In the genomic region with DNA sequence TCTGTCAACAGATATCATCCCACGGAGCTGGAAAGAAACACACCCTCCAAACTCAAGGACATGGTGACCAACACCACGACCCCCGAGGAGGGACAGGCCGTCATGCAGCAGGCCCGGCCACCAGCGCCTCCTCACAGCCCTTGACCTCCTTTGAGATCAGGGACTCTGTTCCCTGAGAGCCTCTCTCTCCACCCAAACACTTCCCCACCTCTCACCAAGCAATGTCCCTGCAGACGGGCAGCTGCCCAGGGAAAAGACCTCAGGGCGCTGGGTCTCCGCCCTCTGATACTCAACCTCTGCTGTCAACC, we compare ENCODE assay signal across 14 cellular contexts. TPM values are rescaled to one million over a fixed set of nuclear protein-coding genes. Genes with fewer than 3 reads are reported as not detected.
DNase-seq lines count a peak whose midpoint lies in the region; TF ChIP-seq lines count a peak whose summit lies in the region.
"Had no signal": no experiment of that assay in that cellular context is flagged by ENCODE, and none has a peak within 500 bp of the region (broad histone marks: within the 10 kb centered on the region; RNA-seq: fewer than 3 reads in every experiment).

No MANE protein-coding gene starts in this region.

- WGBS in liver: 77% methylated on average over 9 of the region's 9 CpGs

- H3K4me3 Mint-ChIP-seq in activated CD4-positive, alpha-beta memory T cell treated with anti-CD3 and anti-CD28 coated beads for 36 hours: peak overlapping the region; percentile 23

- no peak for TF ChIP-seq POLR2A in vagina (IDR thresholded peaks at IDR 0.05)

- DNase-seq in left ventricle myocardium inferior (no peak), right atrium auricular region (ENCODE audit: low spot score) (no peak), vagina (ENCODE audit: extremely low spot score in 2 of 2) (no peak), H7 (no peak), SHP77 (lab: John Stamatoyannopoulos, UW) (no peak), iPS-NIHi11 (ENCODE audit: low spot score) (no peak)
- no peak for DNase-seq in activated CD4-positive, alpha-beta memory T cell treated with anti-CD3 and anti-CD28 coated beads for 36 hours
- DNase-seq: amygdala; effector CD4-positive, alpha-beta T cell; heart left ventricle; Karpas-422; retina had no signal

- TF ChIP-seq RAD21 in liver (IDR thresholded peaks at IDR 0.05): no peak

- CTCF ChIA-PET in activated CD4-positive, alpha-beta memory T cell treated with anti-CD3 and anti-CD28 coated beads for 36 hours (lab: Charles Lee): no interaction called here

- H3K27me3 Mint-ChIP-seq in activated CD4-positive, alpha-beta memory T cell treated with anti-CD3 and anti-CD28 coated beads for 36 hours: no peaks in the 10 kb centered on the region
- H3K27me3 Mint-ChIP-seq: memory B cell had no signal

- POLR2A ChIA-PET in activated CD4-positive, alpha-beta memory T cell treated with anti-CD3 and anti-CD28 coated beads for 36 hours (lab: Charles Lee): no interaction called here

- peaks cover 32% of the 10 kb centered on the region for H3K4me1 ChIP-seq in left ventricle myocardium inferior
- H3K4me1 ChIP-seq in right atrium auricular region: peaks cover 0 to 8% of the 10 kb centered on the region in 2 donors
- H3K4me1 ChIP-seq in liver (ENCODE audit: control insufficient read depth in 4 of 4, insufficient read depth in 4 of 4, low read length in 3 of 4): peaks cover 7 to 58% (median 42%) of the 10 kb centered on the region in 4 donors
- H3K4me1 ChIP-seq in vagina: peaks cover 11% of the 10 kb centered on the region

- no peaks in the 10 kb centered on the region for H3K9me3 ChIP-seq in left ventricle myocardium inferior (replicated peaks)
- H3K9me3 ChIP-seq in right atrium auricular region: no peaks in the 10 kb centered on the region
- H3K9me3 ChIP-seq in liver (ENCODE audit: control insufficient read depth in 4 of 4, low read length in 3 of 4): no peaks in the 10 kb centered on the region
- H3K9me3 ChIP-seq in vagina: no peaks in the 10 kb centered on the region
- H3K9me3 ChIP-seq: heart left ventricle had no signal

- H3K4me3 ChIP-seq in left ventricle myocardium inferior (peak overlapping the region; percentile 55), right atrium auricular region (no peak overlapping the region), liver (ENCODE audit: low read depth in 1 of 3, low read length in 3 of 3) (peak overlapping the region in 2 of 3 donors; percentile 48 to 61), vagina (peak overlapping the region; percentile 32 to 40), H7 (ENCODE audit: insufficient read depth, low read depth, low read length) (no peak overlapping the region)

- intact Hi-C loops in left ventricle myocardium inferior (cut with micrococcal nuclease) (no loop called here), vagina (cut with DNase I) (no loop called here)
- intact Hi-C loops in activated CD4-positive, alpha-beta memory T cell treated with anti-CD3 and anti-CD28 coated beads for 36 hours (cut with micrococcal nuclease): no loop called here

- no peak overlapping the region for H3K27ac Mint-ChIP-seq in activated CD4-positive, alpha-beta memory T cell treated with anti-CD3 and anti-CD28 coated beads for 36 hours
- H3K27ac Mint-ChIP-seq: memory B cell had no signal

- TF ChIP-seq CTCF in left ventricle myocardium inferior (IDR thresholded peaks at IDR 0.05; ENCODE audit: borderline replicate concordance) (no peak), right atrium auricular region (IDR thresholded peaks at IDR 0.05) (no peak), liver (IDR thresholded peaks at IDR 0.05; ENCODE audit: low read depth, low read length, missing input control) (no peak), vagina (IDR thresholded peaks at IDR 0.05) (no peak)

- H3K27ac ChIP-seq in left ventricle myocardium inferior (replicated peaks) (peak overlapping the region; percentile 69), right atrium auricular region (peak overlapping the region in 1 of 2 donors; percentile 46), liver (ENCODE audit: low read depth in 1 of 2, low read length in 2 of 2) (peak overlapping the region; percentile 76 to 93), vagina (no peak overlapping the region)

- H3K27me3 ChIP-seq in left ventricle myocardium inferior (ENCODE audit: low read depth) (no peaks in the 10 kb centered on the region), right atrium auricular region (no peaks in the 10 kb centered on the region), liver (ENCODE audit: control insufficient read depth in 4 of 4, insufficient read depth in 4 of 4, low read length in 3 of 4) (no peaks in the 10 kb centered on the region), vagina (no peaks in the 10 kb centered on the region), H7 (ENCODE audit: control insufficient read depth, insufficient read depth, low read length) (no peaks in the 10 kb centered on the region)
- H3K27me3 ChIP-seq: heart left ventricle had no signal

- H3K36me3 ChIP-seq in left ventricle myocardium inferior (no peaks in the 10 kb centered on the region), right atrium auricular region (no peaks in the 10 kb centered on the region), liver (ENCODE audit: control insufficient read depth in 4 of 4, insufficient read depth in 3 of 4, low read depth in 1 of 4, low read length in 3 of 4) (no peaks in the 10 kb centered on the region), vagina (no peaks in the 10 kb centered on the region), H7 (replicated peaks; ENCODE audit: control insufficient read depth, insufficient read depth, low read length) (no peaks in the 10 kb centered on the region)
- H3K36me3 ChIP-seq: heart left ventricle had no signal

- H3K9ac ChIP-seq in liver (ENCODE audit: low read depth in 1 of 2, low read length in 2 of 2): no peak overlapping the region

- H3K9me3 Mint-ChIP-seq in activated CD4-positive, alpha-beta memory T cell treated with anti-CD3 and anti-CD28 coated beads for 36 hours: no peaks in the 10 kb centered on the region
- H3K9me3 Mint-ChIP-seq: memory B cell had no signal

- H3K36me3 Mint-ChIP-seq in activated CD4-positive, alpha-beta memory T cell treated with anti-CD3 and anti-CD28 coated beads for 36 hours: no peaks in the 10 kb centered on the region
- H3K36me3 Mint-ChIP-seq: memory B cell had no signal

- peaks cover 19% of the 10 kb centered on the region for H3K4me1 Mint-ChIP-seq in activated CD4-positive, alpha-beta memory T cell treated with anti-CD3 and anti-CD28 coated beads for 36 hours (ENCODE audit: low read depth)

TF ChIP-seq in liver, 16 proteins besides CTCF, POLR2A, EP300 and RAD21 (continues in another document):
- TF ChIP-seq TAF1 (conservative IDR thresholded peaks at IDR 0.05) (no peak), ATF3 (IDR thresholded peaks at IDR 0.05) (no peak), JUND (IDR thresholded peaks at IDR 0.05) (no peak), YY1 (IDR thresholded peaks at IDR 0.05) (no peak), EGR1 (IDR thresholded peaks at IDR 0.05; ENCODE audit: low read depth in 2 of 2) (no peak), FOXA1 (IDR thresholded peaks at IDR 0.05) (no peak), GABPA (IDR thresholded peaks at IDR 0.05 in 1 of 2, conservative IDR thresholded peaks at IDR 0.05 in 1 of 2) (no peak), FOXA2 (IDR thresholded peaks at IDR 0.05) (no peak), RXRA (IDR thresholded peaks at IDR 0.05) (no peak), HNF4G (IDR thresholded peaks at IDR 0.05) (no peak), HNF4A (conservative IDR thresholded peaks at IDR 0.05) (no peak), MAX (IDR thresholded peaks at IDR 0.05) (no peak), SP1 (IDR thresholded peaks at IDR 0.05) (no peak)

RNA-seq across cellular contexts. Expression of gene SCGB2B2, which starts 10.0 kb away (rescaled TPM):
- total RNA-seq in left ventricle myocardium inferior: not detected
- under 1 TPM in 1 of 2 donors, not detected in 1; 0.37 TPM for total RNA-seq in right atrium auricular region
- total RNA-seq in activated CD4-positive, alpha-beta memory T cell treated with anti-CD3 and anti-CD28 coated beads for 36 hours: under 1 TPM; 0.38 to 0.46 TPM
- under 1 TPM; 0.09 to 0.50 TPM for total RNA-seq in liver
- polyA plus RNA-seq in liver: under 1 TPM in 1 of 2 donors, not detected in 1; 0.25 TPM
- total RNA-seq in vagina: 0.49 TPM
- not detected in 2 replicates for total RNA-seq in H7 (2014; rRNA removed; shearing (Covaris generic))

RNA-seq across cellular contexts. Expression of gene ZNF302, which starts 10.6 kb away (rescaled TPM):
- total RNA-seq in left ventricle myocardium inferior (45.6 TPM), right atrium auricular region (10 to 100 TPM; 21.7 to 35.8 TPM), liver (10 to 100 TPM; 11.4 to 18.6 TPM), vagina (17.2 TPM)
- 10 to 100 TPM; 16.5 to 16.6 TPM for total RNA-seq in activated CD4-positive, alpha-beta memory T cell treated with anti-CD3 and anti-CD28 coated beads for 36 hours
- 10 to 100 TPM in 1 of 2 donors, 1 to 10 TPM in 1; 5.8 to 15.9 TPM for polyA plus RNA-seq in liver
- total RNA-seq in H7 (2014; rRNA removed; shearing (Covaris generic)): 11.5 and 16.3 TPM in 2 replicates

Comparison
In these comparisons a context has a peak if more than half of its experiments do, and no peak if none do; other contexts are left out.
1. H3K4me3 ChIP-seq: peak in left ventricle myocardium inferior (single experiment), liver (2 of 3) and vagina (2 of 2); none in right atrium auricular region (0 of 2) and H7 (single experiment).